ENCODE assay signal across 8 cellular contexts in genomic region chr2:57760448-57760847, GRCh38.
DNase-seq lines count a peak whose midpoint lies in the region; ATAC-seq and TF ChIP-seq lines count a peak whose summit lies in the region.

No MANE protein-coding gene starts in this region.

- ATAC-seq in GM19397 (IDR thresholded peaks at IDR 0.05; ENCODE audit: unreplicated experiment), result peak; percentile 56
- peak; percentile 44 for ATAC-seq in HG03439 (IDR thresholded peaks at IDR 0.05; ENCODE audit: unreplicated experiment)
- no peak for ATAC-seq in activated naive CD4-positive, alpha-beta T cell treated with anti-CD3 and anti-CD28 coated beads, Interleukin-2, amount 50 U/mL, for 72 hours
- ATAC-seq in GM18498 (IDR thresholded peaks at IDR 0.05; ENCODE audit: unreplicated experiment), result no peak

- no peaks in the 10 kb centered on the region for H3K79me2 ChIP-seq in smooth muscle cell (ENCODE audit: low read depth)

- no peaks in the 10 kb centered on the region for H4K20me1 ChIP-seq in smooth muscle cell (ENCODE audit: low read depth)

- H3K36me3 Mint-ChIP-seq in activated naive CD4-positive, alpha-beta T cell treated with anti-CD3 and anti-CD28 coated beads, Interleukin-2, amount 50 U/mL, for 72 hours, result no peaks in the 10 kb centered on the region

- H3K9me3 ChIP-seq in smooth muscle cell (replicated peaks; ENCODE audit: low read depth), result no peaks in the 10 kb centered on the region

- no peaks in the 10 kb centered on the region for H3K27me3 ChIP-seq in smooth muscle cell (ENCODE audit: low read depth)

- peak overlapping the region; percentile 36 for H3K9ac ChIP-seq in smooth muscle cell (ENCODE audit: low read depth)

- DNase-seq in Ammon's horn (ENCODE audit: low spot score), result peak; percentile 67
- no peak for DNase-seq in smooth muscle cell (lab: John Stamatoyannopoulos, UW; ENCODE audit: unreplicated experiment)
- DNase-seq in activated naive CD4-positive, alpha-beta T cell treated with anti-CD3 and anti-CD28 coated beads, Interleukin-2, amount 50 U/mL, for 72 hours (ENCODE audit: low spot score in 2 of 2), result no peak
- no peak for DNase-seq in DMS79 treated with DMSO at 0.1 percent for 48 hours (lab: John Stamatoyannopoulos, UW)

- H3K4me1 ChIP-seq in smooth muscle cell (ENCODE audit: low read depth), result peaks cover 7% of the 10 kb centered on the region

- H3K4me3 ChIP-seq in smooth muscle cell, result peak overlapping the region; percentile 46

- H3K27ac Mint-ChIP-seq in activated naive CD4-positive, alpha-beta T cell treated with anti-CD3 and anti-CD28 coated beads, Interleukin-2, amount 50 U/mL, for 72 hours, result no peak overlapping the region

- peak overlapping the region; percentile 97 for H2AFZ ChIP-seq in smooth muscle cell (ENCODE audit: low read depth)

- H3F3A ChIP-seq in smooth muscle cell (ENCODE audit: low read depth), result no peaks in the 10 kb centered on the region

- peak overlapping the region; percentile 19 for H3K27ac ChIP-seq in angular gyrus (ENCODE audit: low read depth, low read length)
- H3K27ac ChIP-seq in smooth muscle cell (ENCODE audit: low read depth), result no peak overlapping the region

- no peak for TF ChIP-seq CTCF in smooth muscle cell (IDR thresholded peaks at IDR 0.05; ENCODE audit: borderline replicate concordance, insufficient read depth, poor library complexity, severe bottlenecking)

- 74% methylated on average over 3 of the region's 3 CpGs for WGBS in smooth muscle cell (ENCODE audit: low lambda C conversion rate)

- H3K9me3 Mint-ChIP-seq in activated naive CD4-positive, alpha-beta T cell treated with anti-CD3 and anti-CD28 coated beads, Interleukin-2, amount 50 U/mL, for 72 hours, result no peaks in the 10 kb centered on the region

- no peaks in the 10 kb centered on the region for H3K36me3 ChIP-seq in smooth muscle cell (ENCODE audit: low read depth)

- H3K4me2 ChIP-seq in smooth muscle cell, result peak overlapping the region; percentile 93

Comparison
In these comparisons a context has a peak if more than half of its experiments do, and no peak if none do; other contexts are left out.
1. ATAC-seq: peak in GM19397 (single experiment) and HG03439 (single experiment); none in activated naive CD4-positive, alpha-beta T cell treated with anti-CD3 and anti-CD28 coated beads, Interleukin-2, amount 50 U/mL, for 72 hours (0 of 2) and GM18498 (single experiment).